ENCODE assay signal across 8 cellular contexts in the genomic region with DNA sequence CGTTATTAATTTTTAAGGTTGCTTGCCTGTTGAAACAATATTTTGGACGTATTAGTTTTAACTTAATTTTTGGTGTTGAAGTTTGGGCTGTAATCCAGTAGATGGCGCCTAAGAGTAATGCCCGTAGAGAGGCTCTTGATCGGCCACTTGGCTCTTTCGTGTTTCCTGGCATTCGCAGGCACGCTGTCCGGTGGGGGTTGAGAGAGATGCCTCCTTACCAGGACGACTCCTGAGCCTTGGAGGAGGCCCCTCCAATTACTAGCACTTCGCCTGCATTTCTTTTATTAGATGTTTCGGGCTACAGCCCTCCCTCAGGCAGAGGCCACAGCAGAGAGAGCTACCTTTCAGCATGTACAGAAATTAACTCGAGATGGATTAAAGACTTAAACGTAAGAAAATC. TPM values are rescaled to one million over a fixed set of nuclear protein-coding genes. Genes with fewer than 3 reads are reported as not detected.
A peak's percentile ranks its signal among the peaks of the same experiment; 100 is the strongest.
DNase-seq lines count a peak whose midpoint lies in the region; ATAC-seq and TF ChIP-seq lines count a peak whose summit lies in the region.

No MANE protein-coding gene starts in this region.

- H3K4me1 ChIP-seq in smooth muscle cell (ENCODE audit: low read depth): no peaks in the 10 kb centered on the region

- TF ChIP-seq CTCF in CD14-positive monocyte (IDR thresholded peaks at IDR 0.05) (peak; percentile 85), fibroblast of the aortic adventitia (IDR thresholded peaks at IDR 0.05; ENCODE audit: insufficient read depth, low read length) (peak; percentile 57), smooth muscle cell (IDR thresholded peaks at IDR 0.05; ENCODE audit: borderline replicate concordance, insufficient read depth, poor library complexity, severe bottlenecking) (peak; percentile 22)

- H3K27me3 ChIP-seq in smooth muscle cell (ENCODE audit: low read depth): no peaks in the 10 kb centered on the region

- no peaks in the 10 kb centered on the region for H3K9me3 Mint-ChIP-seq in CD14-positive monocyte
- no peaks in the 10 kb centered on the region for H3K9me3 Mint-ChIP-seq in T-helper 2 cell treated with Interferon-gamma antibody and Interleukin-4, amounts not matched to agents 5 μg/mL and 100 μg/mL, for 36 hours

- peak overlapping the region in 1 of 7 donors; percentile 75 for H3K27ac Mint-ChIP-seq in CD14-positive monocyte
- no peak overlapping the region for H3K27ac Mint-ChIP-seq in T-helper 2 cell treated with Interferon-gamma antibody and Interleukin-4, amounts not matched to agents 5 μg/mL and 100 μg/mL, for 36 hours

- no peaks in the 10 kb centered on the region for H3K9me3 ChIP-seq in smooth muscle cell (replicated peaks; ENCODE audit: low read depth)

- H4K20me1 ChIP-seq in smooth muscle cell (ENCODE audit: low read depth): no peaks in the 10 kb centered on the region

- H3K4me1 Mint-ChIP-seq in CD14-positive monocyte: peaks cover 26% of the 10 kb centered on the region
- peaks cover 2% of the 10 kb centered on the region for H3K4me1 Mint-ChIP-seq in T-helper 2 cell treated with Interferon-gamma antibody and Interleukin-4, amounts not matched to agents 5 μg/mL and 100 μg/mL, for 36 hours (ENCODE audit: low read depth)

- H3K36me3 ChIP-seq in smooth muscle cell (ENCODE audit: low read depth): no peaks in the 10 kb centered on the region

- DNase-seq in CD14-positive monocyte (ENCODE audit: low spot score) (no peak), NAMALWA (ENCODE audit: low spot score) (peak; percentile 58), fibroblast of the aortic adventitia (ENCODE audit: low read depth) (peak; percentile 14), smooth muscle cell (lab: John Stamatoyannopoulos, UW; ENCODE audit: unreplicated experiment) (no peak), middle frontal gyrus (ENCODE audit: extremely low spot score, low spot score) (no peak)
- peak; percentile 6 for DNase-seq in T-helper 2 cell treated with Interferon-gamma antibody and Interleukin-4, amounts not matched to agents 5 μg/mL and 100 μg/mL, for 36 hours (ENCODE audit: low spot score)

- H3K4me3 Mint-ChIP-seq in CD14-positive monocyte: peak overlapping the region in 1 of 2 donors; percentile 82
- H3K4me3 Mint-ChIP-seq in T-helper 2 cell treated with Interferon-gamma antibody and Interleukin-4, amounts not matched to agents 5 μg/mL and 100 μg/mL, for 36 hours: peak overlapping the region; percentile 57

- no peak overlapping the region for H2AFZ ChIP-seq in smooth muscle cell (ENCODE audit: low read depth)

- WGBS in smooth muscle cell (ENCODE audit: low lambda C conversion rate): 22% methylated on average over 14 of the region's 14 CpGs

- H3K36me3 Mint-ChIP-seq in CD14-positive monocyte: no peaks in the 10 kb centered on the region
- no peaks in the 10 kb centered on the region for H3K36me3 Mint-ChIP-seq in T-helper 2 cell treated with Interferon-gamma antibody and Interleukin-4, amounts not matched to agents 5 μg/mL and 100 μg/mL, for 36 hours (ENCODE audit: low read depth)

- H3K4me3 ChIP-seq in fibroblast of the aortic adventitia (ENCODE audit: low read depth, low read length): no peak overlapping the region
- H3K4me3 ChIP-seq in smooth muscle cell: no peak overlapping the region

- no peak overlapping the region for H3K9ac ChIP-seq in smooth muscle cell (ENCODE audit: low read depth)

- H3F3A ChIP-seq in smooth muscle cell (ENCODE audit: low read depth): no peaks in the 10 kb centered on the region

- no peak overlapping the region for H3K4me2 ChIP-seq in smooth muscle cell

- no peaks in the 10 kb centered on the region for H3K79me2 ChIP-seq in smooth muscle cell (ENCODE audit: low read depth)

- peaks cover 0 to 4% (median 2%) of the 10 kb centered on the region in 3 donors for H3K27me3 Mint-ChIP-seq in CD14-positive monocyte (ENCODE audit: low read depth in 3 of 3)
- peaks cover 2% of the 10 kb centered on the region for H3K27me3 Mint-ChIP-seq in T-helper 2 cell treated with Interferon-gamma antibody and Interleukin-4, amounts not matched to agents 5 μg/mL and 100 μg/mL, for 36 hours (ENCODE audit: low read depth)

- peak; percentile 81 for ATAC-seq in GM18502 (IDR thresholded peaks at IDR 0.05; ENCODE audit: poor library complexity, unreplicated experiment)
- peak; percentile 92 for ATAC-seq in HG02678 (IDR thresholded peaks at IDR 0.05; ENCODE audit: unreplicated experiment)

- intact Hi-C loops in CD14-positive monocyte (cut with micrococcal nuclease): loop anchor here in 1 of 2 donors (5.0 kb wide), 1 partner anchor 564 kb away; no protein-coding TSS in a partner anchor

- no peak overlapping the region for H3K27ac ChIP-seq in smooth muscle cell (ENCODE audit: low read depth)

RNA-seq across cellular contexts. Expression of gene OR2M4, which starts 12.0 kb away (rescaled TPM):
- polyA plus RNA-seq in CD14-positive monocyte (not detected), smooth muscle cell (not detected in 2 replicates)
- total RNA-seq in fibroblast of the aortic adventitia (ENCODE audit: low replicate concordance) (not detected in 2 replicates), smooth muscle cell (not detected in 2 replicates)

RNA-seq across cellular contexts. Expression of gene OR2T33, which starts 34.6 kb away (rescaled TPM):
- polyA plus RNA-seq in CD14-positive monocyte (not detected), smooth muscle cell (not detected in 2 replicates)
- total RNA-seq in fibroblast of the aortic adventitia (ENCODE audit: low replicate concordance) (not detected in 2 replicates), smooth muscle cell (not detected in 2 replicates)

RNA-seq across cellular contexts. Expression of gene OR2M3, which starts 46.1 kb away (rescaled TPM):
- not detected for polyA plus RNA-seq in CD14-positive monocyte
- total RNA-seq in fibroblast of the aortic adventitia (ENCODE audit: low replicate concordance): under 0.01 TPM in 1 of 2 replicates, not detected in the other
- not detected in 2 replicates for total RNA-seq in smooth muscle cell
- polyA plus RNA-seq in smooth muscle cell: not detected in 2 replicates

Comparison
In these comparisons a context has a peak if more than half of its experiments do, and no peak if none do; other contexts are left out.
1. DNase-seq: peak in NAMALWA (single experiment), T-helper 2 cell treated with Interferon-gamma antibody and Interleukin-4, amounts not matched to agents 5 μg/mL and 100 μg/mL, for 36 hours (single experiment) and fibroblast of the aortic adventitia (single experiment); none in CD14-positive monocyte (single experiment), smooth muscle cell (single experiment) and middle frontal gyrus (single experiment).
2. CTCF ChIP-seq: peak in every context shown above with its lines; median percentile 85 in CD14-positive monocyte; 57 in fibroblast of the aortic adventitia; 22 in smooth muscle cell.